In the genomic region with DNA sequence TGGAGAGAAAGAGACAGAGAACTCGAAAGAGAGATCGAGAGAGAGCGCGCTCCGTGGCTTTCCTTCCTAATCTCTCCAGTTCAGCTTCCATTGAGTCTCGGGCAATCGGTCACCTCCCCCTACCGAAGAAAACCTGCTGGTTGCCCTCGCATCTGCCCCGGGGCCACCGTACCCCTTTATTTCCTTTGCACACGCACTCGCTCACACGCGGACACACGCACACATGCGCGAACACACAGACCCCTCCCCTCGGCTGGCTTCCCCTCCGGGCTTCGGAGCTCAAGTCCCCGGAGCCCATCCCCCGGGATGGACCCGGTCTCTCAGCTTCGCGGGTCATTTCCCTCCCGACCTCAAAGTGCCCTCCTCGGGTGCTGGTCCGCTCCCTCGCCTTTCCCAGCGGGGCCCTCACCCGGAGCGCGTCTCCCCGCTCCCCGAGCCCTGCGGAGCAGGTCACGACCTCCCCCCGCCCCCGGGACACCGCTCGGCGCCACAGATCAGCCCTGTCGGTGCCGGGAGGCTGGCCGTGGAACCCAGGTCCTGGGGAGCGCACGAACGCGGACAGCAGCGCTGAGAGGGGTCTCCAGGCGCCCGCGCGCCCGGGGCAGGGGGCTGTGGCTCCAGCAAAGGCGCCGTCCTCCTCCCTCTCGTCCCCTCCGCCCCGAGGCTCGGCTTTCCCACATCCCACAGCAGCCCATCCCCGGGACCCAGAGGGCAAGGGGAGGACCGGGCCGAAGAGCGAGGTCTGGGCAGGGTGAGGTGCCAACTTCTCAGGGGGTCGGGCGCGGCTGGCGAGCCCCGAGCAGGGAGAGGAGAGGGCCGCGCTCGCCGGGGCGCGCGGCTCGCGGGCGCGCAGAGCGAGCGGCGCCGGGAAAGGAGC, we compare ENCODE assay signal across 8 cellular contexts. TPM values are rescaled to one million over a fixed set of nuclear protein-coding genes. Genes with fewer than 3 reads are reported as not detected.
DNase-seq lines count a peak whose midpoint lies in the region; ATAC-seq and TF ChIP-seq lines count a peak whose summit lies in the region.

No MANE protein-coding gene starts in this region.

- no peak for TF ChIP-seq CTCF in Caco-2 (IDR thresholded peaks at IDR 0.05; ENCODE audit: insufficient read depth in 1 of 2, low read depth in 1 of 2, low read length in 1 of 2, severe bottlenecking in 1 of 2, unreplicated experiment in 1 of 2)
- TF ChIP-seq CTCF in OCI-LY7 (conservative IDR thresholded peaks at IDR 0.05; ENCODE audit: low read length), result no peak

- no peak overlapping the region for H3K4me2 ChIP-seq in OCI-LY7 (ENCODE audit: low read length)

- H3K9me3 ChIP-seq in Caco-2 (no peaks in the 10 kb centered on the region), iPS-20b (ENCODE audit: insufficient read depth, low read depth, low read length) (no peaks in the 10 kb centered on the region), OCI-LY7 (ENCODE audit: low read length) (no peaks in the 10 kb centered on the region)

- CTCF ChIA-PET in Caco-2 (lab: Charles Lee), result no interaction called here
- CTCF ChIA-PET in OCI-LY7 (lab: Charles Lee; ENCODE audit: unreplicated experiment), result no interaction called here

- no peak overlapping the region for H2AFZ ChIP-seq in OCI-LY7 (ENCODE audit: low read length)

- H3K36me3 ChIP-seq in Caco-2 (ENCODE audit: control insufficient read depth, insufficient read depth, low read length) (no peaks in the 10 kb centered on the region), iPS-20b (ENCODE audit: insufficient read depth, low read depth, low read length) (no peaks in the 10 kb centered on the region), OCI-LY7 (ENCODE audit: insufficient read depth, low read length) (no peaks in the 10 kb centered on the region)

- H3K9me2 ChIP-seq in OCI-LY7 (ENCODE audit: insufficient read depth, low read length), result no peaks in the 10 kb centered on the region

- BruUV-seq in Caco-2 (replicated peaks; lab: Mats Ljungman, UMichigan) (no TSS peak), OCI-LY7 (replicated peaks; lab: Mats Ljungman, UMichigan) (no TSS peak)

- H3K27ac Mint-ChIP-seq in Caco-2 (ENCODE audit: unreplicated experiment), result no peak overlapping the region

- H3K79me2 ChIP-seq in OCI-LY7 (ENCODE audit: insufficient read depth, low read depth, low read length), result no peaks in the 10 kb centered on the region

- DNase-seq in Caco-2 (peak in 1 of 2 experiments; percentile 13), NCI-H1092 (lab: John Stamatoyannopoulos, UW) (peak; percentile 50), OCI-LY7 (ENCODE audit: low spot score) (no peak)
- no peak for DNase-seq in activated effector memory CD4-positive, alpha-beta T cell treated with Interleukin-2 at 50 U/mL for 16 hours

- peak overlapping the region; percentile 91 for H3K4me3 Mint-ChIP-seq in Caco-2 (ENCODE audit: unreplicated experiment)

- intact Hi-C loops in Caco-2 (cut with micrococcal nuclease; ENCODE audit: unreplicated experiment) (no loop called here), OCI-LY7 (cut with micrococcal nuclease; ENCODE audit: unreplicated experiment) (no loop called here)

- H3K27ac ChIP-seq in angular gyrus (ENCODE audit: low read depth, low read length) (peak overlapping the region; percentile 62), iPS-20b (ENCODE audit: low read length) (no peak overlapping the region), skin epidermis (peak overlapping the region in 15 of 21 experiments; percentile 9 to 81 (median 59)), OCI-LY7 (ENCODE audit: low read depth, low read length, poor library complexity, severe bottlenecking) (no peak overlapping the region)

- peaks cover 36% of the 10 kb centered on the region for H3K27me3 Mint-ChIP-seq in Caco-2 (ENCODE audit: insufficient read depth, unreplicated experiment)

- POLR2A ChIA-PET in Caco-2 (lab: Charles Lee), result no interaction called here
- POLR2A ChIA-PET in OCI-LY7 (lab: Charles Lee), result no interaction called here

- H3K4me3 ChIP-seq in Caco-2 (ENCODE audit: low read depth, low read length), result peak overlapping the region; percentile 47
- peak overlapping the region; percentile 64 for H3K4me3 ChIP-seq in iPS-20b (ENCODE audit: low read length)
- H3K4me3 ChIP-seq in skin epidermis, result peak overlapping the region; percentile 37 to 66 (median 57)
- no peak overlapping the region for H3K4me3 ChIP-seq in OCI-LY7 (ENCODE audit: low read depth, low read length, poor library complexity, severe bottlenecking)

- no peaks in the 10 kb centered on the region for H4K20me1 ChIP-seq in OCI-LY7 (ENCODE audit: insufficient read depth, low read length)

- peaks cover 5% of the 10 kb centered on the region for H3K36me3 Mint-ChIP-seq in Caco-2 (ENCODE audit: insufficient read depth, unreplicated experiment)

- peaks cover 19% of the 10 kb centered on the region for H3K4me1 Mint-ChIP-seq in Caco-2 (ENCODE audit: low read depth, unreplicated experiment)

- no peaks in the 10 kb centered on the region; the same call in 1 of the 2 replicates for H3K4me1 ChIP-seq in Caco-2
- H3K4me1 ChIP-seq in iPS-20b (ENCODE audit: insufficient read depth, low read length), result peaks cover 9% of the 10 kb centered on the region; the same call in 1 of the 2 replicates
- no peaks in the 10 kb centered on the region for H3K4me1 ChIP-seq in OCI-LY7 (ENCODE audit: insufficient read depth, low read length, poor library complexity, severe bottlenecking)

- ATAC-seq in HG02840 (IDR thresholded peaks at IDR 0.05; ENCODE audit: low FRiP score, unreplicated experiment), result no peak

- H3K27me3 ChIP-seq in Caco-2 (replicated peaks; ENCODE audit: control insufficient read depth, insufficient read depth, low read length), result peaks cover 11% of the 10 kb centered on the region
- peaks cover 87% of the 10 kb centered on the region for H3K27me3 ChIP-seq in iPS-20b (ENCODE audit: insufficient read depth, low read length)

- H3K9me3 Mint-ChIP-seq in Caco-2 (ENCODE audit: unreplicated experiment), result no peaks in the 10 kb centered on the region

- H3K9ac ChIP-seq in iPS-20b (ENCODE audit: low read depth, low read length), result peak overlapping the region; percentile 11; the same call in 1 of the 2 replicates

RNA-seq across cellular contexts. Expression of gene DACH1, which starts 1.8 kb away (rescaled TPM):
- 1.2 and 1.3 TPM in 2 replicates for total RNA-seq in Caco-2 (2022)
- not detected in 2 replicates for total RNA-seq in OCI-LY7 (2014; rRNA removed; shearing (Covaris generic))
- total RNA-seq in OCI-LY7 (2022), result not detected in 2 replicates

Comparison
In these comparisons a context has a peak if more than half of its experiments do, and no peak if none do; other contexts are left out.
1. H3K27ac ChIP-seq: peak in angular gyrus (single experiment) and skin epidermis (15 of 21); none in iPS-20b (single experiment) and OCI-LY7 (single experiment).